ENCODE assay signal across 1 cellular context in genomic region chr3:47283596-47284364, GRCh38.
TF ChIP-seq lines count a peak whose summit lies in the region.

No MANE protein-coding gene starts in this region.

TF ChIP-seq in endothelial cell of umbilical vein, 7 proteins besides CTCF, POLR2A, EP300 and RAD21:
- TF ChIP-seq MAX (IDR thresholded peaks at IDR 0.05; ENCODE audit: insufficient read depth, insufficient read length): no peak
- no peak for TF ChIP-seq POLR2AphosphoS5 (IDR thresholded peaks at IDR 0.05; ENCODE audit: insufficient read depth, low read depth, low read length)
